Comparison of ENCODE assay signal across 8 cellular contexts in the genomic region with DNA sequence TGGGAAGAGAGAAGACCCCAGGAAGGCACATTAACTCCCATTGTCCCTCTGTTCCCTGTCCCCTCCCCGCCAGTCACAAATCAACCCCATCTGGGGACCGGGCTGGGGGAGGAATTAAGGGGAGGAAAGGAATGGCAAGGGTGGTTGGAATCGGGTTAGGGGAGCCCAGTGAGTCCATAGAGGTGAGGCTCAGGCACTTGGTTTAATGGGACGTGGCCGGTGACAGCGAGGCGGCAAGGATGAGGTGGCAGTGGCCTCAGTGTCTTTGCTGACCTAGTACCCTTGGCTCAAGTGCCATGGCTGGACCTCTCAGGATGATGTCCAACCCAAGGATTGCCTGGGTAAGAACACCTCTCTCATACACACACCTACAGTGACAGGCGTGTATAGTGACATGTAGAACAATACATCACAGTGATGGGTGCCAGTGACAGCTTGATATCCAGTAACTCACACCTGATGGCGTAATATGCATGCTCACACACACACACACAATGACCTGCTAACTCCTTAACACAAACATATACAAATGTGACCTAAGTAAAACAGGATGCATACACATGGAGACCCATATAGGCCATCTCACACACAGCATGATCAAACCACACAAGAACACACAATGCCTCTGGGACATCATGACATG. TPM values are rescaled to one million over a fixed set of nuclear protein-coding genes. Genes with fewer than 3 reads are reported as not detected.
DNase-seq lines count a peak whose midpoint lies in the region; ATAC-seq and TF ChIP-seq lines count a peak whose summit lies in the region.

No MANE protein-coding gene starts in this region.

- peak overlapping the region in 1 of 4 donors; percentile 66 for H3K4me3 ChIP-seq in adrenal gland
- H3K4me3 ChIP-seq in kidney epithelial cell (ENCODE audit: low read depth, low read length), result peak overlapping the region; percentile 44
- peak overlapping the region; percentile 47 for H3K4me3 ChIP-seq in thymus (ENCODE audit: low read length)

- no peaks in the 10 kb centered on the region for H3K9me3 Mint-ChIP-seq in activated T-cell treated with anti-CD3 and anti-CD28 coated beads, Interleukin-2, amount 50 U/mL, for 24 hours

- no peak for TF ChIP-seq POLR2A in adrenal gland (IDR thresholded peaks at IDR 0.05)

- no peaks in the 10 kb centered on the region for H3K36me3 ChIP-seq in adrenal gland (replicated peaks in 1 of 2)
- no peaks in the 10 kb centered on the region for H3K36me3 ChIP-seq in kidney epithelial cell (ENCODE audit: control insufficient read depth, insufficient read depth, low read length)
- H3K36me3 ChIP-seq in thymus (ENCODE audit: control insufficient read depth, insufficient read depth), result no peaks in the 10 kb centered on the region

- no peak for ATAC-seq in GM19324 (IDR thresholded peaks at IDR 0.05; ENCODE audit: low FRiP score, unreplicated experiment)

- H3K27ac ChIP-seq in adrenal gland (peak overlapping the region in 3 of 5 donors; percentile 35 to 91 (median 72)), thymus (ENCODE audit: low read depth) (peak overlapping the region; percentile 86)

- no peaks in the 10 kb centered on the region for H3K36me3 Mint-ChIP-seq in activated T-cell treated with anti-CD3 and anti-CD28 coated beads, Interleukin-2, amount 50 U/mL, for 24 hours (ENCODE audit: low read depth)

- WGBS in adrenal gland, 4 donors, result 42 to 51% (median 45%) methylated on average over 9 of the region's 9 CpGs
- WGBS in thymus, result 76% methylated on average over 9 of the region's 9 CpGs

- H3K4me1 ChIP-seq in adrenal gland (replicated peaks in 1 of 2), result peaks cover 14 to 17% of the 10 kb centered on the region in 2 donors
- peaks cover 24% of the 10 kb centered on the region for H3K4me1 ChIP-seq in thymus (ENCODE audit: control insufficient read depth, insufficient read depth, low read length)

- H3K27me3 ChIP-seq in adrenal gland (no peaks in the 10 kb centered on the region), kidney epithelial cell (ENCODE audit: control insufficient read depth, insufficient read depth, low read length) (no peaks in the 10 kb centered on the region), thymus (ENCODE audit: control insufficient read depth, insufficient read depth) (no peaks in the 10 kb centered on the region)

- no peak for DNase-seq in activated T-cell treated with anti-CD3 and anti-CD28 coated beads, Interleukin-2, amount 50 U/mL, for 24 hours
- DNase-seq in activated T-cell treated with anti-CD3 and anti-CD28 coated beads, Interleukin-2, amount 50 U/mL, for 1 hour, result no peak
- peak in 1 of 7 donors; percentile 22 for DNase-seq in adrenal gland
- DNase-seq in kidney epithelial cell (ENCODE audit: low read depth), result no peak
- no peak for DNase-seq in Kasumi-1 (lab: John Stamatoyannopoulos, UW)
- no peak for DNase-seq in T-helper 9 cell

- H3K27me3 Mint-ChIP-seq in activated T-cell treated with anti-CD3 and anti-CD28 coated beads, Interleukin-2, amount 50 U/mL, for 24 hours, result no peaks in the 10 kb centered on the region

- no peaks in the 10 kb centered on the region for H3K9me3 ChIP-seq in adrenal gland (replicated peaks in 1 of 3)
- H3K9me3 ChIP-seq in thymus (ENCODE audit: control insufficient read depth), result no peaks in the 10 kb centered on the region

- H3K4me3 Mint-ChIP-seq in activated T-cell treated with anti-CD3 and anti-CD28 coated beads, Interleukin-2, amount 50 U/mL, for 24 hours, result peak overlapping the region; percentile 73

- peak overlapping the region; percentile 97 for H3K27ac Mint-ChIP-seq in activated T-cell treated with anti-CD3 and anti-CD28 coated beads, Interleukin-2, amount 50 U/mL, for 24 hours

- TF ChIP-seq CTCF in adrenal gland (IDR thresholded peaks at IDR 0.05) (no peak), kidney epithelial cell (IDR thresholded peaks at IDR 0.05; ENCODE audit: insufficient read depth, low read length, poor library complexity, severe bottlenecking) (no peak)

- intact Hi-C loops in adrenal gland (cut with DNase I), result loop anchor here in 1 of 2 donors (10.0 kb wide), 1 partner anchor 234 kb away; a partner anchor contains a TSS

- peaks cover 55% of the 10 kb centered on the region for H3K4me1 Mint-ChIP-seq in activated T-cell treated with anti-CD3 and anti-CD28 coated beads, Interleukin-2, amount 50 U/mL, for 24 hours (ENCODE audit: low read depth)

RNA-seq across cellular contexts. Expression of a gene that starts 12.3 kb away (rescaled TPM):
- 1 to 10 TPM in 7 of 8 donors, not detected in 1; 2.2 to 7.2 (median 3.9) TPM for total RNA-seq in adrenal gland
- 10 to 100 TPM in 1 of 3 donors, 1 to 10 TPM in 2; 3.7 to 23.0 (median 8.4) TPM for polyA plus RNA-seq in adrenal gland
- total RNA-seq in kidney epithelial cell, result 0.29 and 0.48 TPM in 2 replicates
- polyA plus RNA-seq in thymus, result 1.3 TPM

RNA-seq across cellular contexts. Expression of a gene that starts 13.0 kb away (rescaled TPM):
- total RNA-seq in adrenal gland, result 100 to 1,000 TPM in 1 of 8 donors, 10 to 100 TPM in 7; 32.8 to 102 (median 72.0) TPM
- polyA plus RNA-seq in adrenal gland, result 10 to 100 TPM; 55.4 to 81.2 (median 65.5) TPM
- total RNA-seq in kidney epithelial cell, result 72.8 and 78.9 TPM in 2 replicates
- 154 TPM for polyA plus RNA-seq in thymus

RNA-seq across cellular contexts. Expression of a gene that starts 48.0 kb away (rescaled TPM):
- total RNA-seq in adrenal gland, result 10 to 100 TPM; 20.6 to 51.5 (median 36.8) TPM
- polyA plus RNA-seq in adrenal gland, result 10 to 100 TPM; 14.7 to 23.8 (median 19.8) TPM
- total RNA-seq in kidney epithelial cell, result 98.6 and 115 TPM in 2 replicates
- polyA plus RNA-seq in thymus, result 30.6 TPM

RNA-seq across cellular contexts. Expression of a gene that starts 55.4 kb away (rescaled TPM):
- not detected for total RNA-seq in adrenal gland
- polyA plus RNA-seq in adrenal gland, result not detected
- total RNA-seq in kidney epithelial cell, result not detected in 2 replicates
- not detected for polyA plus RNA-seq in thymus
